In genomic region chr7:50603288-50603687, GRCh38 we compare ENCODE assay signal across 23 cellular contexts. TPM values are rescaled to one million over a fixed set of nuclear protein-coding genes. Genes with fewer than 3 reads are reported as not detected.
DNase-seq lines count a peak whose midpoint lies in the region; ATAC-seq and TF ChIP-seq lines count a peak whose summit lies in the region.
"Had no signal": no experiment of that assay in that cellular context is flagged by ENCODE, and none has a peak within 500 bp of the region (broad histone marks: within the 10 kb centered on the region; RNA-seq: fewer than 3 reads in every experiment).

No MANE protein-coding gene starts in this region.

- H3K27me3 ChIP-seq in GM23338 (ENCODE audit: insufficient read depth) (no peaks in the 10 kb centered on the region), right lobe of liver (no peaks in the 10 kb centered on the region)
- H3K27me3 ChIP-seq: BLaER1 had no signal

- CTCF ChIA-PET in activated CD4-positive, alpha-beta T cell treated with anti-CD3 and anti-CD28 coated beads, Interleukin-2, amount 10 ng/mL, durations not matched to agents 7 days and 5 days (lab: Charles Lee), result interaction anchor here (1.4 kb wide), 1 partner anchor 16 kb away, joined by 5 read pairs; no protein-coding TSS in a partner anchor

- TF ChIP-seq CTCF in GM23338 (conservative IDR thresholded peaks at IDR 0.05; ENCODE audit: low read depth in 2 of 2), result no peak
- no peak for TF ChIP-seq CTCF in right lobe of liver (IDR thresholded peaks at IDR 0.05)

- H3K36me3 ChIP-seq in GM23338 (ENCODE audit: insufficient read depth) (peaks cover 21% of the 10 kb centered on the region), right lobe of liver (peaks cover under 1 to 50% (median 16%) of the 10 kb centered on the region in 4 donors)

- H3K4me3 ChIP-seq in GM23338 (no peak overlapping the region), right lobe of liver (no peak overlapping the region)
- H3K4me3 ChIP-seq: BLaER1 had no signal

- H3F3A ChIP-seq in GM23338 (replicated peaks; ENCODE audit: low read depth), result no peaks in the 10 kb centered on the region

- ATAC-seq in GM23338, result peak; percentile 20; the same call in 2 of the 3 replicates
- ATAC-seq in right lobe of liver, result peak in 3 of 4 donors; percentile 26 to 63 (median 29)
- ATAC-seq in GM19351 (IDR thresholded peaks at IDR 0.05; ENCODE audit: unreplicated experiment), result no peak
- no peak for ATAC-seq in left ventricle myocardium superior
- ATAC-seq: Right ventricle myocardium inferior had no signal

- 63% methylated on average over 3 of the region's 7 CpGs for WGBS in right lobe of liver (ENCODE audit: insufficient coverage, low coverage, low lambda C conversion rate, missing lambda C conversion rate)

- H2AFZ ChIP-seq in GM23338, result no peak overlapping the region

- no peaks in the 10 kb centered on the region for H3K9me3 ChIP-seq in right lobe of liver
- H3K9me3 ChIP-seq: BLaER1, Caco-2 had no signal

- H3K4me1 Mint-ChIP-seq in GM23338, result peaks cover 11% of the 10 kb centered on the region
- peaks cover 11% of the 10 kb centered on the region for H3K4me1 Mint-ChIP-seq in activated CD4-positive, alpha-beta T cell treated with anti-CD3 and anti-CD28 coated beads, Interleukin-2, amount 10 ng/mL, durations not matched to agents 7 days and 5 days

- H3K36me3 Mint-ChIP-seq in GM23338 (ENCODE audit: low read depth), result peaks cover 68% of the 10 kb centered on the region
- peaks cover 14% of the 10 kb centered on the region for H3K36me3 Mint-ChIP-seq in activated CD4-positive, alpha-beta T cell treated with anti-CD3 and anti-CD28 coated beads, Interleukin-2, amount 10 ng/mL, durations not matched to agents 7 days and 5 days (ENCODE audit: low read depth)

- POLR2A ChIA-PET in activated CD4-positive, alpha-beta T cell treated with anti-CD3 and anti-CD28 coated beads, Interleukin-2, amount 10 ng/mL, durations not matched to agents 7 days and 5 days (lab: Charles Lee), result no interaction called here

- 0 out of 2 replicates have a peak overlapping the region, but pooled peaks have one; percentile 33 for H3K27ac Mint-ChIP-seq in GM23338
- no peak overlapping the region for H3K27ac Mint-ChIP-seq in activated CD4-positive, alpha-beta T cell treated with anti-CD3 and anti-CD28 coated beads, Interleukin-2, amount 10 ng/mL, durations not matched to agents 7 days and 5 days
- H3K27ac Mint-ChIP-seq: CD4-positive, alpha-beta memory T cell had no signal

- no peak for DNase-seq in GM23338 (ENCODE audit: low spot score)
- peak; percentile 11 for DNase-seq in RPMI7951 (ENCODE audit: low read depth)
- DNase-seq in dermis blood vessel endothelial cell, result peak; percentile 25
- DNase-seq in right lobe of liver, result no peak
- DNase-seq in activated CD4-positive, alpha-beta T cell treated with anti-CD3 and anti-CD28 coated beads, Interleukin-2, amount 10 ng/mL, durations not matched to agents 7 days and 5 days, result no peak
- no peak for DNase-seq in left ventricle myocardium superior
- DNase-seq: Caco-2; CD4-positive, alpha-beta memory T cell; DMS153; GDM1; KBM-7; NCI-H1092; NCI-H1436; NCI-H187 treated with DMSO at 0.1 percent for 48 hours; NCI-H2107; NCI-H510A; NCI-H82; OCI-M1; SW 1271 had no signal

- H3K4me2 ChIP-seq in GM23338, result no peak overlapping the region
- H3K4me2 ChIP-seq: BLaER1 had no signal

- no peaks in the 10 kb centered on the region for H3K9me2 ChIP-seq in GM23338 (ENCODE audit: insufficient read depth)

- peaks cover 4% of the 10 kb centered on the region for H4K20me1 ChIP-seq in GM23338 (replicated peaks; ENCODE audit: insufficient read depth)
- H4K20me1 ChIP-seq: BLaER1 had no signal

- H3K27me3 Mint-ChIP-seq in GM23338 (ENCODE audit: insufficient read depth, low read depth, poor library complexity), result peaks cover 4% of the 10 kb centered on the region
- H3K27me3 Mint-ChIP-seq in activated CD4-positive, alpha-beta T cell treated with anti-CD3 and anti-CD28 coated beads, Interleukin-2, amount 10 ng/mL, durations not matched to agents 7 days and 5 days, result peaks cover 2% of the 10 kb centered on the region
- H3K27me3 Mint-ChIP-seq: CD4-positive, alpha-beta memory T cell had no signal

- intact Hi-C loops in right lobe of liver (cut with DNase I), result no loop called here
- intact Hi-C loops in left ventricle myocardium superior (cut with micrococcal nuclease), result no loop called here

- TF ChIP-seq POLR2A in right lobe of liver (IDR thresholded peaks at IDR 0.05), result no peak

- H3K4me1 ChIP-seq in GM23338 (ENCODE audit: insufficient read depth), result peaks cover 6% of the 10 kb centered on the region; the same call in 1 of the 2 replicates
- peaks cover 0 to 6% (median 0%) of the 10 kb centered on the region in 4 donors for H3K4me1 ChIP-seq in right lobe of liver
- H3K4me1 ChIP-seq: Caco-2 had no signal

- H3K27ac ChIP-seq in GM23338 (ENCODE audit: low read depth) (no peak overlapping the region), right lobe of liver (no peak overlapping the region)
- H3K27ac ChIP-seq: BLaER1 had no signal

- H3K9me3 Mint-ChIP-seq in GM23338, result no peaks in the 10 kb centered on the region
- H3K9me3 Mint-ChIP-seq in activated CD4-positive, alpha-beta T cell treated with anti-CD3 and anti-CD28 coated beads, Interleukin-2, amount 10 ng/mL, durations not matched to agents 7 days and 5 days, result peaks cover 13% of the 10 kb centered on the region

- H3K79me2 ChIP-seq in GM23338 (replicated peaks; ENCODE audit: insufficient read depth), result no peaks in the 10 kb centered on the region

- H3K4me3 Mint-ChIP-seq in GM23338, result no peak overlapping the region
- no peak overlapping the region for H3K4me3 Mint-ChIP-seq in activated CD4-positive, alpha-beta T cell treated with anti-CD3 and anti-CD28 coated beads, Interleukin-2, amount 10 ng/mL, durations not matched to agents 7 days and 5 days
- H3K4me3 Mint-ChIP-seq: CD4-positive, alpha-beta memory T cell had no signal

TF ChIP-seq in GM23338, 12 proteins besides CTCF, POLR2A, EP300 and RAD21 (continues in another document):
- TF ChIP-seq JUNB (IDR thresholded peaks at IDR 0.05; ENCODE audit: unreplicated experiment) (no peak), POLR2AphosphoS5 (IDR thresholded peaks at IDR 0.05; ENCODE audit: low read depth) (no peak), NANOG (IDR thresholded peaks at IDR 0.05; ENCODE audit: borderline replicate concordance) (no peak), ZNF331 (CRISPR knock-in tag; IDR thresholded peaks at IDR 0.05; ENCODE audit: low read depth) (no peak), CREB1 (CRISPR knock-in tag; IDR thresholded peaks at IDR 0.05; ENCODE audit: low read depth) (no peak), STAT1 (IDR thresholded peaks at IDR 0.05; ENCODE audit: unreplicated experiment) (no peak)

RNA-seq across cellular contexts. Expression of gene DDC, which starts 38.1 kb away (rescaled TPM):
- total RNA-seq in GM23338 (2014; rRNA removed; shearing (Covaris generic)), result not detected in 2 replicates
- not detected in 2 replicates for polyA plus RNA-seq in GM23338 (2016; fragmentation: Nextera tagmentation; extraction: Ambion mirVana)
- 0.39 TPM in 1 of 2 replicates, not detected in the other for total RNA-seq in RPMI7951 (2014; rRNA removed; shearing (Covaris generic))
- total RNA-seq in dermis blood vessel endothelial cell, result 0.17 TPM in 1 of 2 replicates, not detected in the other
- 10 to 100 TPM; 37.9 to 75.7 (median 45.2) TPM for total RNA-seq in right lobe of liver
- not detected for total RNA-seq in activated CD4-positive, alpha-beta T cell treated with anti-CD3 and anti-CD28 coated beads, Interleukin-2, amount 10 ng/mL, durations not matched to agents 7 days and 5 days
- not detected for total RNA-seq in left ventricle myocardium superior
- total RNA-seq: CD4-positive, alpha-beta memory T cell; Right ventricle myocardium inferior; SK-MEL-5 had no signal
- polyA plus RNA-seq: CD4-positive, alpha-beta memory T cell had no signal

Comparison
In these comparisons a context has a peak if more than half of its experiments do, and no peak if none do; other contexts are left out.
1. ATAC-seq: peak in GM23338 (single experiment) and right lobe of liver (3 of 4); none in GM19351 (single experiment) and left ventricle myocardium superior (single experiment).
2. DNase-seq: peak in RPMI7951 (single experiment) and dermis blood vessel endothelial cell (single experiment); none in GM23338 (single experiment), right lobe of liver (0 of 3), activated CD4-positive, alpha-beta T cell treated with anti-CD3 and anti-CD28 coated beads, Interleukin-2, amount 10 ng/mL, durations not matched to agents 7 days and 5 days (single experiment) and left ventricle myocardium superior (single experiment).
3. RNA of gene DDC, which starts 38.1 kb away (total RNA-seq): 37.9 to 75.7 TPM in right lobe of liver; 0.17 TPM in dermis blood vessel endothelial cell, not detected in activated CD4-positive, alpha-beta T cell treated with anti-CD3 and anti-CD28 coated beads, Interleukin-2, amount 10 ng/mL, durations not matched to agents 7 days and 5 days, 0.39 TPM in RPMI7951, not detected in GM23338 and not detected in left ventricle myocardium superior (single experiment); every median in the first group is over 10 times any median in the second.